1 cellular context compared by ENCODE assay signal in the genomic region with DNA sequence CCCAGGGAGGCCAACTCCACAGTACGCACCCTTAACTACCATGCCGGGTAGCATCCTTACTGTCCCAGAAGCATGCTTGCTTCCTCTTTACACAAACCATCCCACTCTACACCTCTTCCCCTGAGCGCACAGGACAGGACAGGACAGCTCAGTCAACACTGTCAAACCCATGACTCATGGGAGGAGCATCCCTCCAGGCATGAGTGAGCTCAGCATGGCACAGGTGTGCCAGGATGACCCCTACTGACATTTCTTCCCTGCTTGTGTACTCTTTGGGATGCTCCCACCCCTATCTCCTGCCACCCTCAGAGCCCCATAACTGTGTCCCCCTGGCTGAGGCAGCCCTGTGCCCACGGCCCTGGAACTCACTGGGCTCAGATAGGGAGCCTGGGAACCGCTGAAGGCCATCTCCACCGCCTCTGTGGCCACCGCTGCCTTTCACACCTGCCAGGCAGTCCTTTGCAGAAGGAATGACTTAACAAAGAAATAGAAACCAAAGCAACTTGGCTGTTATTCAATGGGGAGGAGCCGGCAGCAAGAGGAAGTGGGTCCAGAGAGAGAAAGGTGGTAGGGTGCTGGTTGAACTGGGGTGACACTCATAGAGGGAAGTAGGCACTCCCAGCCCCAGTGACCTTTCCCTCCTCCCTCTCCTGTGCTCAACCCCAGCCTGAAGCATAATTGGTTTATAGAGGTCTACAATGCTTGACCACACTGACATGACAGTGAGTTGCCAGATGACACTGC.
TF ChIP-seq lines count a peak whose summit lies in the region.

No MANE protein-coding gene starts in this region.

TF ChIP-seq in GM12878, 131 proteins besides CTCF, POLR2A, EP300 and RAD21 (continued from another document):
- TF ChIP-seq, protein P1, sequence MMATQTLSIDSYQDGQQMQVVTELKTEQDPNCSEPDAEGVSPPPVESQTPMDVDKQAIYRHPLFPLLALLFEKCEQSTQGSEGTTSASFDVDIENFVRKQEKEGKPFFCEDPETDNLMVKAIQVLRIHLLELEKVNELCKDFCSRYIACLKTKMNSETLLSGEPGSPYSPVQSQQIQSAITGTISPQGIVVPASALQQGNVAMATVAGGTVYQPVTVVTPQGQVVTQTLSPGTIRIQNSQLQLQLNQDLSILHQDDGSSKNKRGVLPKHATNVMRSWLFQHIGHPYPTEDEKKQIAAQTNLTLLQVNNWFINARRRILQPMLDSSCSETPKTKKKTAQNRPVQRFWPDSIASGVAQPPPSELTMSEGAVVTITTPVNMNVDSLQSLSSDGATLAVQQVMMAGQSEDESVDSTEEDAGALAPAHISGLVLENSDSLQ (IDR thresholded peaks at IDR 0.05): 0 out of 2 replicates have a peak, but pooled peaks have one; percentile 17
- peak; percentile 61; the same call in 1 of the 2 replicates for TF ChIP-seq NR2F1 (conservative IDR thresholded peaks at IDR 0.05)
